16 cellular contexts compared by ENCODE assay signal in the genomic region with DNA sequence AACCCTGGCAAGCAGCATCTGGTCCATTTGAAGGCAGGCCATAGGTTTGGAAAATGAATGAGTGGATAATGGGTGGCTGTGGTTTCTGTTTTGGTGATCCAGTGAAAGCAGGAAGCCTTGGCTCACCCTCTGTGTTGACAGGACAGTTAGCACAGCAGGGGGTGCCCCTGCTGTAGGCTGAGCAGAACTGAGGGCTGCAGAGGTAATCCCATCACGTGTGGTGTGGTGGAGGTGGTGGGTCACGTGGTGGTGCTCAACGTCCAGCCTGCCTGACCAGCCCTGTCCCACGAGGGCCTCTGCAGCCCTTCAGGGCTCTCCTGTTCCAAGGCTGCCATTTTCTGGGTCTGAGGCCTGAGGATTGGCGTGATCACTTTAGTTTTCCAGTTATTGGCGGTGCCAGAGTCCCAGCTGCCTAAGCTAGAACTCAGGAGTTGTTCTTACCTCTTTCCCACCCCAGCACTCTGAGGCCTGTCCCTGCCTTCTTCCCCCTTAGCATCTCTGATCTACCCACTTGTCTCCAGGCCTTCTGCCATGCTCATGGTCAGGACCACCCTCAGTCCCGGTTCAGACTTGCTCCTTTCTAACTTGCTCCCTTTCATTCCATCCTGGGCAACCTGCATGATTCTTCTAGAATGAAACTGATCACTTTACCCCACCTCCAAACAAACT. TPM values are rescaled to one million over a fixed set of nuclear protein-coding genes. Genes with fewer than 3 reads are reported as not detected.
DNase-seq lines count a peak whose midpoint lies in the region; ATAC-seq, FAIRE-seq and TF ChIP-seq lines count a peak whose summit lies in the region.
"Had no signal": no experiment of that assay in that cellular context is flagged by ENCODE, and none has a peak within 500 bp of the region (broad histone marks: within the 10 kb centered on the region; RNA-seq: fewer than 3 reads in every experiment).

No MANE protein-coding gene starts in this region.

- H3K27ac Mint-ChIP-seq in progenitor cell of endocrine pancreas: peak overlapping the region; percentile 47

- RAD21 ChIA-PET in GM12878 (lab: Charles Lee; ENCODE audit: unreplicated experiment): no interaction called here

- no peak for FAIRE-seq in GM12878 (lab: Jason Lieb, UNC)

- H3K79me2 ChIP-seq in Loucy (ENCODE audit: insufficient read depth, low read length): no peaks in the 10 kb centered on the region
- H3K79me2 ChIP-seq in GM12878 (ENCODE audit: control insufficient read depth, insufficient read depth, low read length): no peaks in the 10 kb centered on the region

- peaks cover 6% of the 10 kb centered on the region for H3K27me3 Mint-ChIP-seq in progenitor cell of endocrine pancreas

- H3K9me3 ChIP-seq in Loucy (ENCODE audit: insufficient read depth, low read depth, low read length): no peaks in the 10 kb centered on the region
- no peaks in the 10 kb centered on the region for H3K9me3 ChIP-seq in GM12878 (replicated peaks; ENCODE audit: control insufficient read depth, insufficient read depth, low read length)
- no peaks in the 10 kb centered on the region for H3K9me3 ChIP-seq in sigmoid colon
- H3K9me3 ChIP-seq: body of pancreas, psoas muscle had no signal

- intact Hi-C loops in GM12878 (cut with micrococcal nuclease; ENCODE audit: unreplicated experiment): no loop called here
- intact Hi-C loops in sigmoid colon (cut with DNase I): no loop called here

- no peak for TF ChIP-seq RAD21 in GM12878 (IDR thresholded peaks at IDR 0.05; ENCODE audit: insufficient read depth, low read depth, low read length)

- peaks cover 11% of the 10 kb centered on the region for H3K4me1 ChIP-seq in Loucy (ENCODE audit: insufficient read depth, low read length, poor library complexity, severe bottlenecking)
- no peaks in the 10 kb centered on the region for H3K4me1 ChIP-seq in GM12878 (ENCODE audit: control insufficient read depth, insufficient read depth, low read length)
- no peaks in the 10 kb centered on the region for H3K4me1 ChIP-seq in sigmoid colon
- H3K4me1 ChIP-seq: body of pancreas, psoas muscle had no signal

- H3K36me3 Mint-ChIP-seq in progenitor cell of endocrine pancreas (ENCODE audit: insufficient read depth): no peaks in the 10 kb centered on the region

- ATAC-seq in GM12878: peak; percentile 85
- ATAC-seq in HG02870 (IDR thresholded peaks at IDR 0.05; ENCODE audit: unreplicated experiment): no peak
- ATAC-seq: body of pancreas had no signal

- H4K20me1 ChIP-seq in Loucy (ENCODE audit: insufficient read depth, low read length, poor library complexity, severe bottlenecking) (no peaks in the 10 kb centered on the region), GM12878 (ENCODE audit: control insufficient read depth, insufficient read depth) (no peaks in the 10 kb centered on the region)

- no peaks in the 10 kb centered on the region for H3K9me3 Mint-ChIP-seq in progenitor cell of endocrine pancreas (ENCODE audit: low read depth)

- H3K4me1 Mint-ChIP-seq in progenitor cell of endocrine pancreas (ENCODE audit: low read depth): peaks cover 35% of the 10 kb centered on the region

- H3K27ac ChIP-seq in GM12878 (ENCODE audit: control insufficient read depth, insufficient read depth): no peak overlapping the region
- H3K27ac ChIP-seq in sigmoid colon: no peak overlapping the region
- H3K27ac ChIP-seq: body of pancreas, psoas muscle, RWPE1, VCaP had no signal

- 16% methylated on average over 7 of the region's 7 CpGs for WGBS in GM12878 (ENCODE audit: insufficient coverage, insufficient replicate concordance, low lambda C conversion rate, missing lambda C conversion rate)
- WGBS in sigmoid colon, 2 donors: 81 to 87% methylated on average over 7 of the region's 7 CpGs

- H3F3A ChIP-seq in Loucy (ENCODE audit: low read depth): no peaks in the 10 kb centered on the region

- peak overlapping the region; percentile 23 for H3K4me2 ChIP-seq in Loucy (ENCODE audit: low read depth, low read length, poor library complexity, severe bottlenecking)
- H3K4me2 ChIP-seq in GM12878 (ENCODE audit: control insufficient read depth, insufficient read depth): no peak overlapping the region

- CTCF ChIA-PET in GM12878 (lab: Yijun Ruan, JAX): interaction anchor here (0.7 to 1.3 kb wide), 4 partner anchors 13 to 221 kb away, joined by 3 to 4 read pairs (median 3); no protein-coding TSS in a partner anchor

- H3K36me3 ChIP-seq in Loucy (ENCODE audit: insufficient read depth, low read length): no peaks in the 10 kb centered on the region
- H3K36me3 ChIP-seq in GM12878 (ENCODE audit: control insufficient read depth in 2 of 2, insufficient read depth in 2 of 2, low read length in 1 of 2): no peaks in the 10 kb centered on the region
- peaks cover 18 to 97% (median 39%) of the 10 kb centered on the region in 4 donors for H3K36me3 ChIP-seq in sigmoid colon

- in situ Hi-C loops in GM12878 (cut with MboI): no loop called here

- SMC1A ChIA-PET in GM12878 (lab: Charles Lee; ENCODE audit: uncharacterized antibody, unreplicated experiment): interaction anchor here (1.1 to 2.0 kb wide), 4 partner anchors 10 to 47 kb away, joined by 3 to 5 read pairs (median 4); a partner anchor contains a TSS

- H3K27me3 ChIP-seq in Loucy (ENCODE audit: insufficient read depth, low read length, poor library complexity, severe bottlenecking): no peaks in the 10 kb centered on the region
- no peaks in the 10 kb centered on the region for H3K27me3 ChIP-seq in GM12878 (replicated peaks in 1 of 2; ENCODE audit: control insufficient read depth in 2 of 2, insufficient read depth in 2 of 2, low read length in 1 of 2)
- H3K27me3 ChIP-seq in sigmoid colon: no peaks in the 10 kb centered on the region
- H3K27me3 ChIP-seq: body of pancreas had no signal

- POLR2A ChIA-PET in GM12878 (lab: Charles Lee): no interaction called here

- no peak for TF ChIP-seq EP300 in GM12878 (IDR thresholded peaks at IDR 0.05; ENCODE audit: borderline replicate concordance in 1 of 2, control insufficient read depth in 1 of 2, low read depth in 2 of 2, low read length in 2 of 2)
- no peak for TF ChIP-seq EP300 in sigmoid colon (IDR thresholded peaks at IDR 0.05)

- H3K4me3 ChIP-seq in Loucy (ENCODE audit: low read length, poor library complexity, severe bottlenecking): no peak overlapping the region
- H3K4me3 ChIP-seq in GM12878: no peak overlapping the region
- no peak overlapping the region for H3K4me3 ChIP-seq in sigmoid colon
- H3K4me3 ChIP-seq: body of pancreas, psoas muscle had no signal

- TF ChIP-seq CTCF in Loucy (conservative IDR thresholded peaks at IDR 0.05; ENCODE audit: low read length) (0 out of 2 replicates have a peak, but pooled peaks have one; percentile 14), GM12878 (IDR thresholded peaks at IDR 0.05 in 2 of 3, conservative IDR thresholded peaks at IDR 0.05 in 1 of 3; ENCODE audit: control insufficient read depth in 2 of 3, extremely low read depth in 1 of 3, insufficient read depth in 1 of 3, low read depth in 3 of 3, low read length in 3 of 3) (no peak), progenitor cell of endocrine pancreas (IDR thresholded peaks at IDR 0.05; ENCODE audit: unreplicated experiment) (no peak), sigmoid colon (IDR thresholded peaks at IDR 0.05) (no peak)

- BruUV-seq in GM12878 (replicated peaks; lab: Mats Ljungman, UMichigan): no TSS peak

- TF ChIP-seq POLR2A in GM12878 (IDR thresholded peaks at IDR 0.05; ENCODE audit: low read depth, low read length): no peak
- TF ChIP-seq POLR2A in sigmoid colon (IDR thresholded peaks at IDR 0.05): no peak

- DNase-seq in NCI-H2107 treated with DMSO at 0.1 percent for 48 hours (lab: John Stamatoyannopoulos, UW; ENCODE audit: unreplicated experiment) (peak; percentile 35), NCI-H2107 (lab: John Stamatoyannopoulos, UW) (no peak), GM12878 (ENCODE audit: low read depth, low spot score) (no peak), progenitor cell of endocrine pancreas (ENCODE audit: low spot score, unreplicated experiment) (no peak), sigmoid colon (no peak), anterior cingulate cortex (lab: John Stamatoyannopoulos, UW) (no peak)
- DNase-seq: body of pancreas, hippocampal formation, mesenchymal stem cell, NCI-H187 treated with DMSO at 0.1 percent for 48 hours, psoas muscle had no signal

- no peak overlapping the region for H3K4me3 Mint-ChIP-seq in progenitor cell of endocrine pancreas (ENCODE audit: low read depth)

- H3K9ac ChIP-seq in Loucy (ENCODE audit: low read depth, low read length, poor library complexity, severe bottlenecking) (peak overlapping the region; percentile 35), GM12878 (ENCODE audit: control insufficient read depth, insufficient read depth, low read length) (no peak overlapping the region)

- no peaks in the 10 kb centered on the region for H3K9me2 ChIP-seq in Loucy (replicated peaks; ENCODE audit: low read depth, low read length)

- peak overlapping the region; percentile 33; the same call in 1 of the 2 replicates for H2AFZ ChIP-seq in Loucy (ENCODE audit: low read length)
- H2AFZ ChIP-seq in GM12878 (ENCODE audit: control insufficient read depth, low read depth, low read length): no peak overlapping the region

RNA-seq across cellular contexts. Expression of a gene that starts 15.9 kb away (rescaled TPM):
- not detected in 2 replicates for total RNA-seq in GM12878 (2013; cell fraction: nucleolus; rRNA removed)
- total RNA-seq in GM12878 (2014; rRNA removed) (not detected in 2 replicates), GM12878 (2014; rRNA removed; fragmentation: Illumina TruSeq; extraction: Trizol) (not detected in 2 replicates), GM12878 (2021) (0.16 TPM in 1 of 2 replicates, not detected in the other), progenitor cell of endocrine pancreas (11.7 and 12.8 TPM in 2 replicates), sigmoid colon (10 to 100 TPM; 26.0 to 35.8 (median 30.5) TPM)
- not detected for polyA plus RNA-seq in GM12878 (2011; ENCODE audit: low read depth)
- polyA plus RNA-seq in GM12878 (2011; rRNA removed) (not detected in 2 replicates), GM12878 (2014; fragmentation: Illumina TruSeq; extraction: Trizol) (not detected in 2 replicates), GM12878 (2014; fragmentation: Nextera tagmentation; extraction: Ambion mirVana) (not detected), GM12878 (2014; rRNA removed) (not detected in 2 replicates), GM12878 (2016; fragmentation: Nextera tagmentation; extraction: Ambion mirVana) (under 1 TPM in 1 of 2 experiments, not detected in 1; 0.72 TPM), sigmoid colon (10 to 100 TPM in 2 of 3 donors, 1 to 10 TPM in 1; 6.9 to 18.0 (median 14.2) TPM)
- polyA plus RNA-seq in GM12878 (2011; cell fraction: cytosol; rRNA removed): not detected in 2 replicates
- not detected in 2 replicates for polyA plus RNA-seq in GM12878 (2011; cell fraction: nucleus; rRNA removed)
- not detected in 2 replicates for polyA plus RNA-seq in GM12878 (2012)
- polyA minus RNA-seq in GM12878 (2011; rRNA and poly(A)+ RNA removed): not detected in 2 replicates
- polyA minus RNA-seq in GM12878 (2011; cell fraction: cytosol; rRNA and poly(A)+ RNA removed): not detected in 2 replicates
- polyA minus RNA-seq in GM12878 (2011; cell fraction: nucleus; rRNA and poly(A)+ RNA removed): not detected in 2 replicates

RNA-seq across cellular contexts. Expression of a gene that starts 29.2 kb away (rescaled TPM):
- total RNA-seq in GM12878 (2013; cell fraction: nucleolus; rRNA removed): 14.7 and 18.0 TPM in 2 replicates
- total RNA-seq in GM12878 (2014; rRNA removed): 6.7 and 8.8 TPM in 2 replicates
- 9.0 and 10.6 TPM in 2 replicates for total RNA-seq in GM12878 (2014; rRNA removed; fragmentation: Illumina TruSeq; extraction: Trizol)
- 5.2 and 5.8 TPM in 2 replicates for total RNA-seq in GM12878 (2021)
- 2.3 TPM for polyA plus RNA-seq in GM12878 (2011; ENCODE audit: low read depth)
- 10.3 and 12.0 TPM in 2 replicates for polyA plus RNA-seq in GM12878 (2011; rRNA removed)
- polyA plus RNA-seq in GM12878 (2011; cell fraction: cytosol; rRNA removed): 4.8 and 6.5 TPM in 2 replicates
- 5.1 and 6.1 TPM in 2 replicates for polyA plus RNA-seq in GM12878 (2011; cell fraction: nucleus; rRNA removed)
- polyA plus RNA-seq in GM12878 (2012): 2.2 and 3.3 TPM in 2 replicates
- polyA plus RNA-seq in GM12878 (2014; fragmentation: Illumina TruSeq; extraction: Trizol): 10.7 and 13.1 TPM in 2 replicates
- polyA plus RNA-seq in GM12878 (2014; fragmentation: Nextera tagmentation; extraction: Ambion mirVana): 1 to 10 TPM; 9.1 to 9.4 TPM
- polyA plus RNA-seq in GM12878 (2014; rRNA removed): 7.5 and 8.2 TPM in 2 replicates
- polyA plus RNA-seq in GM12878 (2016; fragmentation: Nextera tagmentation; extraction: Ambion mirVana): 1 to 10 TPM; 6.1 to 8.4 TPM
- polyA minus RNA-seq in GM12878 (2011; rRNA and poly(A)+ RNA removed): 5.5 and 6.1 TPM in 2 replicates
- 2.1 and 2.5 TPM in 2 replicates for polyA minus RNA-seq in GM12878 (2011; cell fraction: cytosol; rRNA and poly(A)+ RNA removed)
- 5.7 and 11.7 TPM in 2 replicates for polyA minus RNA-seq in GM12878 (2011; cell fraction: nucleus; rRNA and poly(A)+ RNA removed)
- 14.8 TPM in 2 replicates for total RNA-seq in progenitor cell of endocrine pancreas
- total RNA-seq in sigmoid colon: 10 to 100 TPM; 11.0 to 25.3 (median 17.7) TPM
- 10 to 100 TPM in 1 of 3 donors, 1 to 10 TPM in 2; 4.6 to 12.0 (median 6.0) TPM for polyA plus RNA-seq in sigmoid colon

RNA-seq across cellular contexts. Expression of a gene that starts 56.1 kb away (rescaled TPM):
- not detected in 2 replicates for total RNA-seq in GM12878 (2013; cell fraction: nucleolus; rRNA removed)
- total RNA-seq in GM12878 (2014; rRNA removed) (not detected in 2 replicates), GM12878 (2014; rRNA removed; fragmentation: Illumina TruSeq; extraction: Trizol) (not detected in 2 replicates), GM12878 (2021) (not detected in 2 replicates), progenitor cell of endocrine pancreas (0.09 TPM in 1 of 2 replicates, not detected in the other), sigmoid colon (10 to 100 TPM; 26.3 to 56.7 (median 33.9) TPM)
- not detected for polyA plus RNA-seq in GM12878 (2011; ENCODE audit: low read depth)
- polyA plus RNA-seq in GM12878 (2011; rRNA removed) (not detected in 2 replicates), GM12878 (2014; fragmentation: Illumina TruSeq; extraction: Trizol) (not detected in 2 replicates), GM12878 (2014; fragmentation: Nextera tagmentation; extraction: Ambion mirVana) (not detected), GM12878 (2014; rRNA removed) (not detected in 2 replicates), GM12878 (2016; fragmentation: Nextera tagmentation; extraction: Ambion mirVana) (not detected), sigmoid colon (10 to 100 TPM; 10.9 to 36.6 (median 18.1) TPM)
- not detected in 2 replicates for polyA plus RNA-seq in GM12878 (2011; cell fraction: cytosol; rRNA removed)
- polyA plus RNA-seq in GM12878 (2011; cell fraction: nucleus; rRNA removed): not detected in 2 replicates
- polyA plus RNA-seq in GM12878 (2012): 0.11 TPM in 1 of 2 replicates, not detected in the other
- not detected in 2 replicates for polyA minus RNA-seq in GM12878 (2011; rRNA and poly(A)+ RNA removed)
- polyA minus RNA-seq in GM12878 (2011; cell fraction: cytosol; rRNA and poly(A)+ RNA removed): not detected in 2 replicates
- not detected in 2 replicates for polyA minus RNA-seq in GM12878 (2011; cell fraction: nucleus; rRNA and poly(A)+ RNA removed)
- total RNA-seq: A673 had no signal

Comparison
In these comparisons a context has a peak if more than half of its experiments do, and no peak if none do; other contexts are left out.
1. RNA of a gene that starts 15.9 kb away (total RNA-seq): 26.0 to 35.8 TPM in sigmoid colon and 11.7 to 12.8 TPM in progenitor cell of endocrine pancreas; 0.16 TPM in GM12878; every median in the first group is over 10 times any median in the second.
2. RNA of a gene that starts 56.1 kb away (total RNA-seq): 26.3 to 56.7 TPM in sigmoid colon; 0.09 TPM in progenitor cell of endocrine pancreas and not detected in GM12878; every median in the first group is over 10 times any median in the second.